ENCODE assay signal across 8 cellular contexts in the genomic region with DNA sequence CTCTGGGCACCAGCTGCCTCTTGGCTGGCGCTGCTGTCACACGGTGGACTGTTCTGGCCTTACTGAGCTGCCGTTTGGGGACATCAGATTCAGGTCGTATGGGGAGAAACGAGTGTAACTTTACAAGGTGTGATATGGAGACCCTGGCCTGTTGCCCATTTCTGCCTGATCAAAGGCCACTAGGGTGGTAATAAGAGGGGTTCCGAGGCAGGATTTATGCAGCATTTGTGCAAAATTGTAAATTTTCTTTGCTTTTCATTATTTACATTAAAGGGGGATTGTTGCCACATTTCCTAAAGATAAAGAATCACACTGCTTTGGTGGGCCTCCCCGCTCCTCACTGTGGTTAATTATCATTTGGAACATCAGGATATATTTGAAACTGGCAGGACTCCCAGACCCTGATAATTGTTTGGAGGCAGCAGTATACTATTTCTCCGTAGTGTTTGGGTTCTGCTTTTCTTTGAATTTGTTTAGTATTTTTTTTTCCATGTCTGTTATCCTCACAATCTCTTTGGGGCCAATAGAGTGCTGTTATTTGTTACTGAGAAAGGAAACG. TPM values are rescaled to one million over a fixed set of nuclear protein-coding genes. Genes with fewer than 3 reads are reported as not detected.
DNase-seq lines count a peak whose midpoint lies in the region; ATAC-seq and TF ChIP-seq lines count a peak whose summit lies in the region.

No MANE protein-coding gene starts in this region.

- H3K4me3 ChIP-seq in iPS-18c (ENCODE audit: insufficient read depth, low read depth, low read length) (peak overlapping the region; percentile 89), thoracic aorta (peak overlapping the region; percentile 99)

- POLR2A ChIA-PET in activated naive CD8-positive, alpha-beta T cell treated with anti-CD3 and anti-CD28 coated beads, Interleukin-2, amount 10 ng/mL, durations not matched to agents 7 days and 5 days (lab: Charles Lee) = interaction anchor here (0.6 to 2.4 kb wide), 7 partner anchors 10 to 390 kb away, joined by 4 to 26 read pairs (median 8); partner anchors contain the start of genes CEP97 and RPL24

- H3K9me3 ChIP-seq in ES-I3 (ENCODE audit: control insufficient read depth, insufficient read depth, low read length) (no peaks in the 10 kb centered on the region), iPS-18c (ENCODE audit: control insufficient read depth, insufficient read depth, low read length) (no peaks in the 10 kb centered on the region), thoracic aorta (no peaks in the 10 kb centered on the region)

- no peaks in the 10 kb centered on the region for H3K9me3 Mint-ChIP-seq in activated naive CD8-positive, alpha-beta T cell treated with anti-CD3 and anti-CD28 coated beads, Interleukin-2, amount 10 ng/mL, durations not matched to agents 7 days and 5 days

- H3K4me3 Mint-ChIP-seq in activated naive CD8-positive, alpha-beta T cell treated with anti-CD3 and anti-CD28 coated beads, Interleukin-2, amount 10 ng/mL, durations not matched to agents 7 days and 5 days = peak overlapping the region; percentile 98

- peak overlapping the region; percentile 96 for H3K27ac Mint-ChIP-seq in activated naive CD8-positive, alpha-beta T cell treated with anti-CD3 and anti-CD28 coated beads, Interleukin-2, amount 10 ng/mL, durations not matched to agents 7 days and 5 days

- H3K36me3 Mint-ChIP-seq in activated naive CD8-positive, alpha-beta T cell treated with anti-CD3 and anti-CD28 coated beads, Interleukin-2, amount 10 ng/mL, durations not matched to agents 7 days and 5 days = peaks cover 12% of the 10 kb centered on the region

- H3K27me3 ChIP-seq in thoracic aorta (replicated peaks; ENCODE audit: insufficient read depth) = no peaks in the 10 kb centered on the region

- H3K4me1 ChIP-seq in ES-I3 (ENCODE audit: insufficient read depth, low read length) (peaks cover 13% of the 10 kb centered on the region), thoracic aorta (ENCODE audit: control insufficient read depth in 1 of 2, low read depth in 2 of 2) (peaks cover 23 to 34% of the 10 kb centered on the region in 2 donors)

- H3K27me3 Mint-ChIP-seq in activated naive CD8-positive, alpha-beta T cell treated with anti-CD3 and anti-CD28 coated beads, Interleukin-2, amount 10 ng/mL, durations not matched to agents 7 days and 5 days = no peaks in the 10 kb centered on the region

- DNase-seq in activated naive CD8-positive, alpha-beta T cell treated with anti-CD3 and anti-CD28 coated beads, Interleukin-2, amount 10 ng/mL, durations not matched to agents 7 days and 5 days = no peak
- DNase-seq in thoracic aorta (ENCODE audit: low spot score) (no peak), NCI-H526 (lab: John Stamatoyannopoulos, UW) (no peak)

- peaks cover 42% of the 10 kb centered on the region for H3K4me1 Mint-ChIP-seq in activated naive CD8-positive, alpha-beta T cell treated with anti-CD3 and anti-CD28 coated beads, Interleukin-2, amount 10 ng/mL, durations not matched to agents 7 days and 5 days

- H3K9ac ChIP-seq in ES-I3 (ENCODE audit: low read depth, low read length) = peak overlapping the region; percentile 82; the same call in 1 of the 2 replicates

- no peak for TF ChIP-seq CTCF in thoracic aorta (IDR thresholded peaks at IDR 0.05)

- ATAC-seq in HG03558 (IDR thresholded peaks at IDR 0.05; ENCODE audit: extremely low read depth, unreplicated experiment) (peak; percentile 18), thoracic aorta (ENCODE audit: insufficient number of reproducible peaks, low FRiP score, low read depth) (peak; percentile 45), HG02885 (IDR thresholded peaks at IDR 0.05; ENCODE audit: poor library complexity, unreplicated experiment) (no peak), GM21526 (IDR thresholded peaks at IDR 0.05; ENCODE audit: low FRiP score, unreplicated experiment) (no peak)
- no peak for ATAC-seq in activated naive CD8-positive, alpha-beta T cell treated with anti-CD3 and anti-CD28 coated beads, Interleukin-2, amount 10 ng/mL, durations not matched to agents 7 days and 5 days (ENCODE audit: low read depth)

- H3K36me3 ChIP-seq in ES-I3 (ENCODE audit: insufficient read depth, low read length) (peaks cover 3% of the 10 kb centered on the region; the same call in 1 of the 2 replicates), thoracic aorta (peaks cover 6% of the 10 kb centered on the region)

- H3K27ac ChIP-seq in thoracic aorta = peak overlapping the region; percentile 87

RNA-seq across cellular contexts. Expression of gene NXPE3, which starts 0.9 kb away (rescaled TPM):
- 10 to 100 TPM; 29.8 to 30.7 TPM for total RNA-seq in activated naive CD8-positive, alpha-beta T cell treated with anti-CD3 and anti-CD28 coated beads, Interleukin-2, amount 10 ng/mL, durations not matched to agents 7 days and 5 days
- 10 to 100 TPM; 15.7 to 30.7 TPM for total RNA-seq in thoracic aorta

RNA-seq across cellular contexts. Expression of gene CEP97, which starts 55.5 kb away (rescaled TPM):
- total RNA-seq in activated naive CD8-positive, alpha-beta T cell treated with anti-CD3 and anti-CD28 coated beads, Interleukin-2, amount 10 ng/mL, durations not matched to agents 7 days and 5 days = 10 to 100 TPM; 21.5 TPM
- 10 to 100 TPM in 1 of 2 donors, 1 to 10 TPM in 1; 4.7 to 20.1 TPM for total RNA-seq in thoracic aorta

Comparison
In these comparisons a context has a peak if more than half of its experiments do, and no peak if none do; other contexts are left out.
1. ATAC-seq: peak in HG03558 (single experiment) and thoracic aorta (single experiment); none in activated naive CD8-positive, alpha-beta T cell treated with anti-CD3 and anti-CD28 coated beads, Interleukin-2, amount 10 ng/mL, durations not matched to agents 7 days and 5 days (single experiment), HG02885 (single experiment) and GM21526 (single experiment).